8 cellular contexts compared by ENCODE assay signal in the genomic region with DNA sequence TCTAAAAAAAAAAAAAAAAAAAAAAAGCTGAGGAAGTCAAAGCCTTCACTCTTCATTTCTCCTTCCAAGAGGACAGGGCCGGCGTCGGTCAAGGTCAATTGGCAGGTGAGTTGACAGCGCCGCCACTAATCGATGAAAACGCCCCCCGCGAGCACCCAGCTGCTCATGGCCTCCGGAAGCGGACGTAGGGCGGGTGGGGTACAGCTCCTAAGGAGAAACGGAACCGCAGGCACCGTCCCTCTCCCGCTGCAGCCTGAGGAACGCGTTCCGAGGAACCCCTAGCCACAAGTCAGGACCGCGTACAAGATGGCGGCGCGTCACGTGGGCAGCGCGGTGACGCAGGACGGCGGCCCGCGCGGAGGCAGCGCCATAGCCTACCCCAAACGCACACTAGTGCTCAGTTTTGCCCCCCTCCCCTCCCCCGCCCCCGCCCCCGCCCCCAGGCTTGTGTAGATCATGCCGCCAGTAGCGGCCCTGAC. TPM values are rescaled to one million over a fixed set of nuclear protein-coding genes. Genes with fewer than 3 reads are reported as not detected.
A peak's percentile ranks its signal among the peaks of the same experiment; 100 is the strongest.
DNase-seq lines count a peak whose midpoint lies in the region; ATAC-seq and TF ChIP-seq lines count a peak whose summit lies in the region.

A gene (plus strand): TSS at position 465 of the 479 bp plus-strand sequence. CDS start 16,045 bp downstream, outside the sequence.

- H3K9me3 ChIP-seq in adrenal gland (replicated peaks in 1 of 3) = no peaks in the 10 kb centered on the region
- no peaks in the 10 kb centered on the region for H3K9me3 ChIP-seq in heart right ventricle
- no peaks in the 10 kb centered on the region for H3K9me3 ChIP-seq in upper lobe of left lung

- ATAC-seq in HG02623 (IDR thresholded peaks at IDR 0.05; ENCODE audit: unreplicated experiment) = peak; percentile 70
- peak; percentile 93 to 97 (median 95) for ATAC-seq in heart right ventricle
- peak; percentile 96 for ATAC-seq in upper lobe of left lung (ENCODE audit: low FRiP score in 2 of 2)

- TF ChIP-seq CTCF in GM12865 (IDR thresholded peaks at IDR 0.05; ENCODE audit: insufficient read depth, low read depth, low read length, missing control alignments) (no peak), adrenal gland (IDR thresholded peaks at IDR 0.05) (no peak), heart right ventricle (IDR thresholded peaks at IDR 0.05) (no peak), upper lobe of left lung (IDR thresholded peaks at IDR 0.05) (no peak)

- peak within 1 kb of the TSS; percentile 93 to 99 (median 95) for H3K27ac ChIP-seq in adrenal gland
- H3K27ac ChIP-seq in heart right ventricle = peak within 1 kb of the TSS; percentile 93 to 99 (median 98)
- H3K27ac ChIP-seq in upper lobe of left lung = peak within 1 kb of the TSS; percentile 95 to 99 (median 98)

- 0% methylated on average over 3 to 41 of the region's 41 CpGs for WGBS in adrenal gland, 4 donors
- 0 to 1% methylated on average over 37 to 41 of the region's 41 CpGs for WGBS in heart right ventricle, 2 donors
- WGBS in upper lobe of left lung, 2 donors = 0% methylated on average over 11 to 36 of the region's 41 CpGs

- peak within 1 kb of the TSS; percentile 86 for H3K4me3 ChIP-seq in GM12865 (ENCODE audit: low read depth, low read length)
- H3K4me3 ChIP-seq in adrenal gland = peak within 1 kb of the TSS; percentile 3 to 100 (median 78)
- H3K4me3 ChIP-seq in heart right ventricle = peak within 1 kb of the TSS; percentile 59 to 100 (median 98)
- H3K4me3 ChIP-seq in upper lobe of left lung = peak within 1 kb of the TSS; percentile 99 to 100 (median 100)

- H3K27me3 ChIP-seq in adrenal gland (no peaks in the 10 kb centered on the region), heart right ventricle (no peaks in the 10 kb centered on the region), upper lobe of left lung (no peaks in the 10 kb centered on the region)

- peak; percentile 96 for DNase-seq in GM12865 (ENCODE audit: low read depth)
- DNase-seq in NCI-H128 (lab: John Stamatoyannopoulos, UW; ENCODE audit: unreplicated experiment) = peak; percentile 83
- DNase-seq in T follicular helper cell (ENCODE audit: low read depth) = peak; percentile 84
- peak; percentile 85 to 97 (median 91) for DNase-seq in adrenal gland
- DNase-seq in heart right ventricle = peak; percentile 88 to 90
- DNase-seq in posterior vena cava (ENCODE audit: low spot score) = peak; percentile 97
- DNase-seq in upper lobe of left lung = peak; percentile 92 to 99

- H3K36me3 ChIP-seq in adrenal gland (replicated peaks in 1 of 2) (no peaks in the 10 kb centered on the region), heart right ventricle (no peaks in the 10 kb centered on the region), upper lobe of left lung (no peaks in the 10 kb centered on the region)

- intact Hi-C loops in adrenal gland (cut with DNase I) = no loop called here
- intact Hi-C loops in heart right ventricle (cut with DNase I) = loop anchor here in 3 of 10 donors (2.0 to 10.0 kb wide), 3 partner anchors 174 to 223 kb away; no protein-coding TSS in a partner anchor
- intact Hi-C loops in posterior vena cava (cut with DNase I) = no loop called here

- TF ChIP-seq POLR2A in adrenal gland (IDR thresholded peaks at IDR 0.05) (peak; percentile 61 to 74), upper lobe of left lung (IDR thresholded peaks at IDR 0.05) (peak in 2 of 4 donors; percentile 68 to 89)

- peak in 1 of 4 donors; percentile 54 for TF ChIP-seq EP300 in upper lobe of left lung (IDR thresholded peaks at IDR 0.05)

- H3K4me1 ChIP-seq in adrenal gland (replicated peaks in 1 of 2) (peaks cover 10 to 47% of the 10 kb centered on the region in 2 donors), heart right ventricle (peaks cover under 1 to 46% (median 27%) of the 10 kb centered on the region in 9 donors), upper lobe of left lung (peaks cover 21 to 41% (median 28%) of the 10 kb centered on the region in 4 donors)

RNA-seq across cellular contexts. Expression of the gene that starts here (rescaled TPM):
- total RNA-seq in adrenal gland (10 to 100 TPM in 7 of 8 donors, 1 to 10 TPM in 1; 8.2 to 57.9 (median 37.7) TPM), heart right ventricle (10 to 100 TPM; 19.6 to 31.9 (median 24.3) TPM), posterior vena cava (10 to 100 TPM; 24.2 to 25.9 TPM), upper lobe of left lung (10 to 100 TPM; 23.0 to 48.1 (median 33.9) TPM)
- polyA plus RNA-seq in adrenal gland (10 to 100 TPM in 1 of 3 donors, 1 to 10 TPM in 2; 6.7 to 56.0 (median 9.7) TPM), heart right ventricle (1 to 10 TPM; 4.2 to 7.8 TPM)

Comparison
In these comparisons a context has a peak if more than half of its experiments do, and no peak if none do; other contexts are left out.
1. Peak in every context shown above with its lines: DNase-seq, ATAC-seq, H3K4me3 ChIP-seq and H3K27ac ChIP-seq.